ENCODE assay signal across 24 cellular contexts in genomic region chr1:158374864-158375263, GRCh38.
"Had no signal": no experiment of that assay in that cellular context is flagged by ENCODE, and none has a peak within 500 bp of the region (broad histone marks: within the 10 kb centered on the region; RNA-seq: fewer than 3 reads in every experiment).

No MANE protein-coding gene starts in this region.

- H3K4me1 Mint-ChIP-seq: immature natural killer cell, nephron progenitor cell had no signal

- ATAC-seq: effector memory CD8-positive, alpha-beta T cell; left colon; naive thymus-derived CD8-positive, alpha-beta T cell; sciatic nerve had no signal

- H3K4me3 Mint-ChIP-seq: effector memory CD8-positive, alpha-beta T cell; immature natural killer cell; naive thymus-derived CD8-positive, alpha-beta T cell; nephron progenitor cell had no signal

- H3K27ac Mint-ChIP-seq: effector memory CD8-positive, alpha-beta T cell; immature natural killer cell; naive thymus-derived CD8-positive, alpha-beta T cell; nephron progenitor cell had no signal

- DNase-seq: effector memory CD8-positive, alpha-beta T cell; erythroblast; esophagus squamous epithelium; foreskin melanocyte; glutamatergic neuron; hypothalamus; immature natural killer cell; islet precursor cell; kidney glomerular epithelial cell; left colon; left ventricle myocardium inferior; mammary epithelial cell; naive thymus-derived CD8-positive, alpha-beta T cell; nephron progenitor cell; nucleus accumbens; stimulated activated CD4-positive, alpha-beta T cell treated with anti-CD3 and anti-CD28 coated beads, Interleukin-12 subunit alpha, Interleukin-12 subunit beta, amount 100 ng/mL, for 4 hours; stimulated activated CD4-positive, alpha-beta T cell treated with anti-CD3 and anti-CD28 coated beads, Interleukin-1b, Interleukin-23, amount 100 ng/mL, for 48 hours; stimulated activated CD4-positive, alpha-beta T cell treated with anti-CD3 and anti-CD28 coated beads, Interleukin-4, amount 100 ng/mL, for 1 hour; stimulated activated CD8-positive, alpha-beta memory T cell treated with anti-CD3 and anti-CD28 coated beads, Interleukin-4, amount 100 ng/mL, for 48 hours; stimulated activated naive CD4-positive, alpha-beta T cell treated with Interleukin-2 at 50 U/mL for 16 hours; stomach; thyroid gland; trophoblast cell had no signal
